ENCODE assay signal across 13 cellular contexts in the genomic region with DNA sequence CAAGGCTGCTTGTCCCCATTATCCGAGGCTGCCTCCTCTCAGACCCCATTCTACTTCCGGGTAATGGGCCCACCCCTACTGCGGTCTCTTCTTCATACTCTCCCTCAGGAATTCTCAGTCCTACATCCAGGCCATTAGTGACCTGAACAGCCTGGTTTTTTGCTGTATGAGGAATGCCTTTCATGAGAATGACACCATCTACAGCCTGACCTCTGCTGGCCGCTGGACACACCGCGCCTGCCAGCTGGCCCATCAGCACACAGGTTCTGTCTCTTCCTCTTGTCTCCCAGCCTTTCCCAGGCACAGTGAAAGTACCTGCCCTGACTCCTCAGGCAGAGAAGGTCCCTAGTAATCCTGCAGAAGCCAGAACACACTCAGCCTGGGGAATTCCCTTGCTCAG. TPM values are rescaled to one million over a fixed set of nuclear protein-coding genes. Genes with fewer than 3 reads are reported as not detected.
DNase-seq lines count a peak whose midpoint lies in the region; ATAC-seq, FAIRE-seq and TF ChIP-seq lines count a peak whose summit lies in the region.
"Not testable (repeated sequence)": the region's sequence is repeated elsewhere in the genome, so short reads cannot be mapped to it uniquely, and the experiment has no call there.
"Had no signal": no experiment of that assay in that cellular context is flagged by ENCODE, and none has a peak within 500 bp of the region (broad histone marks: within the 10 kb centered on the region; RNA-seq: fewer than 3 reads in every experiment).

No MANE protein-coding gene starts in this region.

- not testable (repeated sequence) for H3K36me3 ChIP-seq in OCI-LY1 (ENCODE audit: insufficient read depth, low read length); K562 (ENCODE audit: control insufficient read depth, insufficient read depth, low read length); kidney epithelial cell (ENCODE audit: control insufficient read depth, insufficient read depth, low read length); neural progenitor cell

- not testable (repeated sequence) for H3K9ac ChIP-seq in OCI-LY1 (ENCODE audit: low read length); K562 (ENCODE audit: insufficient read depth in 1 of 2, low read depth in 2 of 2, low read length in 2 of 2); neural progenitor cell

- not testable (repeated sequence) for H3K27me3 ChIP-seq in OCI-LY1 (ENCODE audit: insufficient read depth, low read length); kidney epithelial cell (ENCODE audit: control insufficient read depth, insufficient read depth, low read length); neural progenitor cell
- H3K27me3 ChIP-seq in K562 (ENCODE audit: control insufficient read depth in 2 of 2, insufficient read depth in 2 of 2, low read length in 2 of 2): peaks cover 4 to 12% of the 10 kb centered on the region in 2 experiments; a peak in 4 of 5 replicates

- CTCF ChIA-PET in K562 (lab: Yijun Ruan, JAX; ENCODE audit: low intra/inter-chr PET ratio): not testable (repeated sequence)

- H3K4me1 Mint-ChIP-seq in HFFc6 (ENCODE audit: low read depth); neural progenitor cell: not testable (repeated sequence)

- intact Hi-C loops in K562 (cut with micrococcal nuclease): not testable (repeated sequence)

- WGBS in K562 (ENCODE audit: insufficient coverage, low coverage, missing lambda C conversion rate): 1% methylated on average over 6 of the region's 6 CpGs

- not testable (repeated sequence) for H3K4me3 Mint-ChIP-seq in HFFc6, neural progenitor cell

- not testable (repeated sequence) for H3K27me3 Mint-ChIP-seq in HFFc6 (ENCODE audit: insufficient read depth); neural progenitor cell (ENCODE audit: insufficient read depth, low read depth)

- DNase-seq in ELF-1 (ENCODE audit: low read depth, low spot score) (peak; percentile 70), K562 (ENCODE audit: extremely low read depth in 1 of 4, low spot score in 3 of 4) (peak in 1 of 4 experiments; percentile 11), neural progenitor cell (ENCODE audit: low spot score) (peak; percentile 31)
- not testable (repeated sequence) for DNase-seq in HFFc6; fibroblast of mammary gland (ENCODE audit: low read depth); kidney epithelial cell (ENCODE audit: low read depth)

- peak in 1 of 2 experiments; percentile 30; a peak in 2 of 4 replicates for TF ChIP-seq RAD21 in K562 (CRISPR knock-in tag; conservative IDR thresholded peaks at IDR 0.05 in 1 of 2, IDR thresholded peaks at IDR 0.05 in 1 of 2)

- H3K9me1 ChIP-seq in K562 (ENCODE audit: control insufficient read depth, insufficient read depth, low read length): not testable (repeated sequence)

- H4K20me1 ChIP-seq in OCI-LY1 (ENCODE audit: insufficient read depth, low read length); K562 (replicated peaks; ENCODE audit: control insufficient read depth, insufficient read depth, low read length); neural progenitor cell (ENCODE audit: low read depth): not testable (repeated sequence)

- not testable (repeated sequence) for H3K27ac Mint-ChIP-seq in HFFc6, neural progenitor cell

- FAIRE-seq in K562 (lab: Jason Lieb, UNC): peak; percentile 74

- POLR2A ChIA-PET in K562 (lab: Yijun Ruan, JAX): interaction anchor here (0.7 kb wide), 1 partner anchor 90 kb away, joined by 4 read pairs; no protein-coding TSS in a partner anchor

- peak; percentile 36 for TF ChIP-seq CTCF in 22Rv1 (IDR thresholded peaks at IDR 0.05)
- peak; percentile 42; the same call in 1 of the 2 replicates for TF ChIP-seq CTCF in HFFc6 (IDR thresholded peaks at IDR 0.05)
- TF ChIP-seq CTCF in OCI-LY1 (IDR thresholded peaks at IDR 0.05; ENCODE audit: low read length): peak; percentile 6; the same call in 1 of the 2 replicates
- peak; percentile 44 to 68 (median 57) for TF ChIP-seq CTCF in K562 (IDR thresholded peaks at IDR 0.05 in 2 of 3, conservative IDR thresholded peaks at IDR 0.05 in 1 of 3; ENCODE audit: insufficient read depth in 2 of 3, low read depth in 1 of 3, low read length in 3 of 3)
- peak; percentile 8 for TF ChIP-seq CTCF in fibroblast of mammary gland (conservative IDR thresholded peaks at IDR 0.05; ENCODE audit: control insufficient read depth, insufficient read depth, low read depth, low read length)
- TF ChIP-seq CTCF in kidney epithelial cell (IDR thresholded peaks at IDR 0.05; ENCODE audit: insufficient read depth, low read length, poor library complexity, severe bottlenecking): peak; percentile 48
- TF ChIP-seq CTCF in neural progenitor cell (IDR thresholded peaks at IDR 0.05): peak; percentile 62

- H3K79me2 ChIP-seq in OCI-LY1 (ENCODE audit: insufficient read depth, low read length); K562 (ENCODE audit: control insufficient read depth, insufficient read depth, low read length); neural progenitor cell (ENCODE audit: low read depth): not testable (repeated sequence)

- peak; percentile 86 for ATAC-seq in K562

- not testable (repeated sequence) for H3K4me2 ChIP-seq in OCI-LY1 (ENCODE audit: low read length); K562 (ENCODE audit: insufficient read depth, low read length); neural progenitor cell

- not testable (repeated sequence) for H3F3A ChIP-seq in OCI-LY1 (ENCODE audit: insufficient read depth, low read length); neural progenitor cell (ENCODE audit: low read depth)

- not testable (repeated sequence) for TF ChIP-seq POLR2A in K562 (conservative IDR thresholded peaks at IDR 0.05)

- H3K27ac ChIP-seq in 22Rv1; OCI-LY1 (ENCODE audit: low read depth, low read length, poor library complexity, severe bottlenecking); K562 (ENCODE audit: extremely low read depth, low read depth, low read length); neural progenitor cell: not testable (repeated sequence)

- not testable (repeated sequence) for H3K9me2 ChIP-seq in OCI-LY1 (ENCODE audit: low read depth, low read length)

- peaks cover 17% of the 10 kb centered on the region; the same call in 1 of the 2 replicates for H3K9me3 Mint-ChIP-seq in HFFc6
- H3K9me3 Mint-ChIP-seq in neural progenitor cell: not testable (repeated sequence)

- H3K36me3 Mint-ChIP-seq in HFFc6 (ENCODE audit: low read depth); neural progenitor cell: not testable (repeated sequence)

- in situ Hi-C loops in K562 (cut with MboI): not testable (repeated sequence)

- not testable (repeated sequence) for H3K9me3 ChIP-seq in OCI-LY1 (ENCODE audit: low read length); K562 (replicated peaks; ENCODE audit: control insufficient read depth, insufficient read depth, low read depth, low read length); neural progenitor cell (ENCODE audit: low read depth)

- not testable (repeated sequence) for BruUV-seq in K562 (replicated peaks; lab: Mats Ljungman, UMichigan)

- H2AFZ ChIP-seq in OCI-LY1 (ENCODE audit: low read length); K562 (ENCODE audit: low read depth, low read length); neural progenitor cell (replicated peaks): not testable (repeated sequence)

- not testable (repeated sequence) for H3K4me3 ChIP-seq in OCI-LY1 (ENCODE audit: low read depth, low read length, poor library complexity, severe bottlenecking); K562; fibroblast of mammary gland (ENCODE audit: control insufficient read depth, low read depth, low read length); kidney epithelial cell (ENCODE audit: low read depth, low read length); neural progenitor cell

- not testable (repeated sequence) for TF ChIP-seq EP300 in K562 (IDR thresholded peaks at IDR 0.05; ENCODE audit: low read length)

- not testable (repeated sequence) for H3K4me1 ChIP-seq in OCI-LY1 (ENCODE audit: insufficient read depth, low read length, severe bottlenecking); K562 (replicated peaks in 1 of 2; ENCODE audit: control insufficient read depth in 2 of 2, insufficient read depth in 2 of 2, low read length in 2 of 2); neural progenitor cell

RNA-seq across cellular contexts. Expression of a gene that starts 6.4 kb away (rescaled TPM):
- not detected for total RNA-seq in HFFc6 (2021; fragmentation: NEBNext Ultra II Directional; extraction: Animal tissue kit (Norgen Biotek cat#: 25700))
- not detected in 2 replicates for total RNA-seq in K562 (2011; cell fraction: chromatin; rRNA removed; ENCODE audit: low replicate concordance)
- not detected in 2 replicates for total RNA-seq in K562 (2011; cell fraction: nucleolus; rRNA removed)
- total RNA-seq in K562 (2011; cell fraction: nucleoplasm; rRNA removed): not detected in 2 replicates
- not detected in 2 replicates for total RNA-seq in K562 (2014; rRNA removed)
- total RNA-seq in K562 (2014; rRNA removed; fragmentation: Illumina TruSeq; extraction: Trizol): not detected in 2 replicates
- total RNA-seq in K562 (2015; rRNA removed; fragmentation: Illumina TruSeq; extraction: Trizol): not detected in 2 replicates
- 0.07 TPM in 1 of 2 replicates, not detected in the other for total RNA-seq in K562 (2021)
- polyA plus RNA-seq in K562 (2011; rRNA removed): not detected in 2 replicates
- polyA plus RNA-seq in K562 (2011; cell fraction: cytosol; rRNA removed): not detected in 2 replicates
- not detected in 2 replicates for polyA plus RNA-seq in K562 (2011; cell fraction: nucleus; rRNA removed)
- 0.04 TPM in 1 of 2 replicates, not detected in the other for polyA plus RNA-seq in K562 (2012)
- polyA plus RNA-seq in K562 (2014; fragmentation: Illumina TruSeq; extraction: Trizol): not detected in 2 replicates
- polyA plus RNA-seq in K562 (2014; fragmentation: Nextera tagmentation; extraction: Ambion mirVana): not detected
- not detected in 2 replicates for polyA plus RNA-seq in K562 (2014; rRNA removed)
- polyA minus RNA-seq in K562 (2011; rRNA and poly(A)+ RNA removed): not detected in 2 replicates
- not detected in 2 replicates for polyA minus RNA-seq in K562 (2011; cell fraction: cytosol; rRNA and poly(A)+ RNA removed)
- polyA minus RNA-seq in K562 (2011; cell fraction: nucleus; rRNA and poly(A)+ RNA removed): not detected in 2 replicates
- not detected in 2 replicates for total RNA-seq in kidney epithelial cell
- total RNA-seq in neural progenitor cell (ENCODE audit: low replicate concordance): not detected in 2 replicates
- total RNA-seq: activated CD8-positive, alpha-beta T cell treated with anti-CD3 and anti-CD28 coated beads, Interleukin-2, amount 10 ng/mL, durations not matched to agents 7 days and 5 days; CD4-positive, alpha-beta memory T cell; lung microvascular endothelial cell; natural killer cell; thyroid gland had no signal
- polyA plus RNA-seq: CD4-positive, alpha-beta memory T cell had no signal

RNA-seq across cellular contexts. Expression of a gene that starts 46.2 kb away (rescaled TPM):
- total RNA-seq in HFFc6 (2021; fragmentation: NEBNext Ultra II Directional; extraction: Animal tissue kit (Norgen Biotek cat#: 25700)): not detected
- 0.74 and 1.0 TPM in 2 replicates for total RNA-seq in K562 (2011; cell fraction: chromatin; rRNA removed; ENCODE audit: low replicate concordance)
- total RNA-seq in K562 (2011; cell fraction: nucleolus; rRNA removed): 0.92 and 1.2 TPM in 2 replicates
- 1.1 and 1.2 TPM in 2 replicates for total RNA-seq in K562 (2011; cell fraction: nucleoplasm; rRNA removed)
- total RNA-seq in K562 (2014; rRNA removed) (0.33 and 0.59 TPM in 2 replicates), K562 (2014; rRNA removed; fragmentation: Illumina TruSeq; extraction: Trizol) (not detected in 2 replicates), K562 (2015; rRNA removed; fragmentation: Illumina TruSeq; extraction: Trizol) (not detected in 2 replicates), K562 (2021) (0.33 and 0.49 TPM in 2 replicates), kidney epithelial cell (22.7 and 28.1 TPM in 2 replicates), neural progenitor cell (ENCODE audit: low replicate concordance) (not detected in 2 replicates)
- polyA plus RNA-seq in K562 (2011; rRNA removed) (0.17 and 0.64 TPM in 2 replicates), K562 (2014; fragmentation: Illumina TruSeq; extraction: Trizol) (0.32 and 0.68 TPM in 2 replicates), K562 (2014; fragmentation: Nextera tagmentation; extraction: Ambion mirVana) (under 1 TPM; 0.45 to 0.55 TPM), K562 (2014; rRNA removed) (0.32 and 0.53 TPM in 2 replicates)
- polyA plus RNA-seq in K562 (2011; cell fraction: cytosol; rRNA removed): 0.68 and 1.0 TPM in 2 replicates
- 0.73 and 1.3 TPM in 2 replicates for polyA plus RNA-seq in K562 (2011; cell fraction: nucleus; rRNA removed)
- polyA plus RNA-seq in K562 (2012): 0.48 and 0.66 TPM in 2 replicates
- not detected in 2 replicates for polyA minus RNA-seq in K562 (2011; rRNA and poly(A)+ RNA removed)
- not detected in 2 replicates for polyA minus RNA-seq in K562 (2011; cell fraction: cytosol; rRNA and poly(A)+ RNA removed)
- not detected in 2 replicates for polyA minus RNA-seq in K562 (2011; cell fraction: nucleus; rRNA and poly(A)+ RNA removed)
- total RNA-seq: activated CD8-positive, alpha-beta T cell treated with anti-CD3 and anti-CD28 coated beads, Interleukin-2, amount 10 ng/mL, durations not matched to agents 7 days and 5 days; CD4-positive, alpha-beta memory T cell; lung microvascular endothelial cell had no signal
- polyA plus RNA-seq: CD4-positive, alpha-beta memory T cell had no signal

Comparison
In these comparisons a context has a peak if more than half of its experiments do, and no peak if none do; other contexts are left out.
1. CTCF ChIP-seq: peak in every context shown above with its lines; median percentile 62 in neural progenitor cell; 57 in K562; 48 in kidney epithelial cell; 42 in HFFc6; 36 in 22Rv1; 8 in fibroblast of mammary gland; 6 in OCI-LY1.
2. RNA of a gene that starts 46.2 kb away (total RNA-seq): 22.7 to 28.1 TPM in kidney epithelial cell; 0.33 to 1.2 TPM in K562, not detected in HFFc6 and not detected in neural progenitor cell; every median in the first group is over 10 times any median in the second.